In genomic region chr2:236790991-236791390, GRCh38 we compare ENCODE assay signal across 12 cellular contexts.
"Had no signal": no experiment of that assay in that cellular context is flagged by ENCODE, and none has a peak within 500 bp of the region (broad histone marks: within the 10 kb centered on the region; RNA-seq: fewer than 3 reads in every experiment).

No MANE protein-coding gene starts in this region.

- DNase-seq: activated CD4-positive, alpha-beta T cell treated with anti-CD3 and anti-CD28 coated beads for 48 hours; activated CD4-positive, CD25-positive, alpha-beta regulatory T cell; activated CD8-positive, alpha-beta T cell treated with anti-CD3 and anti-CD28 coated beads, Interleukin-2, amount 10 ng/mL, durations not matched to agents 7 days and 5 days; activated naive CD4-positive, alpha-beta T cell treated with anti-CD3 and anti-CD28 coated beads, Interleukin-2, amount 10 ng/mL, durations not matched to agents 7 days and 5 days; activated naive CD8-positive, alpha-beta T cell treated with anti-CD3 and anti-CD28 coated beads, Interleukin-2, amount 50 U/mL, for 24 hours; activated T-cell treated with anti-CD3 and anti-CD28 coated beads, Interleukin-2, amount 50 U/mL, for 4 hours; nucleus accumbens; right cardiac atrium; stimulated activated naive CD8-positive, alpha-beta T cell treated with anti-CD3 and anti-CD28 coated beads, Interleukin-15, amount 100 ng/mL, for 72 hours; T1000; upper lobe of left lung had no signal

- ATAC-seq: activated CD8-positive, alpha-beta T cell treated with anti-CD3 and anti-CD28 coated beads, Interleukin-2, amount 10 ng/mL, durations not matched to agents 7 days and 5 days; activated naive CD8-positive, alpha-beta T cell treated with anti-CD3 and anti-CD28 coated beads, Interleukin-2, amount 50 U/mL, for 24 hours; activated T-cell treated with anti-CD3 and anti-CD28 coated beads, Interleukin-2, amount 50 U/mL, for 4 hours; natural killer cell treated with Interleukin-12 subunit alpha and Interleukin-12 subunit beta and Interleukin-15 and Interleukin-18, amount 100 ng/mL, for 72 hours; right cardiac atrium; stimulated activated naive CD8-positive, alpha-beta T cell treated with anti-CD3 and anti-CD28 coated beads, Interleukin-15, amount 100 ng/mL, for 72 hours had no signal
